Comparison of ENCODE assay signal across 1 cellular context in the genomic region with DNA sequence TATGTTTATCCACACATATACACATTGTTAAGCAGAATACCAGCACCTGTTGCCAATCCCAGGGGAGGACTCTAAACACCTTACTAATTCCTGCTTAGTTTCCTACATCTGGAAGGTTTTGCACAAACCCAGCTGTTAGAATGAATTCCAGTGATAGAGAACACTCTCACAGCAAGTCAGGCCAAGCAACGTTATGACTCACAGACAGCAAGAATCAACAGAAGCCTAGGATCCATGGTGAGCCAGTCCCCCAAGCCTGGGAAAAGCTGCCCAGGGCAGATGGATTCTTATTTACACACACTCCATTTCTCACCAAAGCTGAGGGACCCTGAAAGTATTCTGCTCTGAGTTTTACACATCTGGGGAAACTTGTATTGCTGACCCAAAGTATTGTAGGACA.
TF ChIP-seq lines count a peak whose summit lies in the region.

No MANE protein-coding gene starts in this region.

TF ChIP-seq in WTC11, 78 proteins besides CTCF, POLR2A, EP300 and RAD21 (continued from another document):
- TF ChIP-seq, protein P1, sequence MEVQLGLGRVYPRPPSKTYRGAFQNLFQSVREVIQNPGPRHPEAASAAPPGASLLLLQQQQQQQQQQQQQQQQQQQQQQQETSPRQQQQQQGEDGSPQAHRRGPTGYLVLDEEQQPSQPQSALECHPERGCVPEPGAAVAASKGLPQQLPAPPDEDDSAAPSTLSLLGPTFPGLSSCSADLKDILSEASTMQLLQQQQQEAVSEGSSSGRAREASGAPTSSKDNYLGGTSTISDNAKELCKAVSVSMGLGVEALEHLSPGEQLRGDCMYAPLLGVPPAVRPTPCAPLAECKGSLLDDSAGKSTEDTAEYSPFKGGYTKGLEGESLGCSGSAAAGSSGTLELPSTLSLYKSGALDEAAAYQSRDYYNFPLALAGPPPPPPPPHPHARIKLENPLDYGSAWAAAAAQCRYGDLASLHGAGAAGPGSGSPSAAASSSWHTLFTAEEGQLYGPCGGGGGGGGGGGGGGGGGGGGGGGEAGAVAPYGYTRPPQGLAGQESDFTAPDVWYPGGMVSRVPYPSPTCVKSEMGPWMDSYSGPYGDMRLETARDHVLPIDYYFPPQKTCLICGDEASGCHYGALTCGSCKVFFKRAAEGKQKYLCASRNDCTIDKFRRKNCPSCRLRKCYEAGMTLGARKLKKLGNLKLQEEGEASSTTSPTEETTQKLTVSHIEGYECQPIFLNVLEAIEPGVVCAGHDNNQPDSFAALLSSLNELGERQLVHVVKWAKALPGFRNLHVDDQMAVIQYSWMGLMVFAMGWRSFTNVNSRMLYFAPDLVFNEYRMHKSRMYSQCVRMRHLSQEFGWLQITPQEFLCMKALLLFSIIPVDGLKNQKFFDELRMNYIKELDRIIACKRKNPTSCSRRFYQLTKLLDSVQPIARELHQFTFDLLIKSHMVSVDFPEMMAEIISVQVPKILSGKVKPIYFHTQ (CRISPR knock-in tag; IDR thresholded peaks at IDR 0.05), result no peak
- no peak for TF ChIP-seq NFE2L1 (CRISPR knock-in tag; IDR thresholded peaks at IDR 0.05)
- no peak for TF ChIP-seq TCF7 (CRISPR knock-in tag; IDR thresholded peaks at IDR 0.05; ENCODE audit: low read depth)
- TF ChIP-seq ATF1 (CRISPR knock-in tag; IDR thresholded peaks at IDR 0.05), result no peak
- no peak for TF ChIP-seq CREB1 (CRISPR knock-in tag; IDR thresholded peaks at IDR 0.05)
- no peak for TF ChIP-seq KAT7 (CRISPR knock-in tag; IDR thresholded peaks at IDR 0.05; ENCODE audit: borderline replicate concordance)
- TF ChIP-seq, protein P2, sequence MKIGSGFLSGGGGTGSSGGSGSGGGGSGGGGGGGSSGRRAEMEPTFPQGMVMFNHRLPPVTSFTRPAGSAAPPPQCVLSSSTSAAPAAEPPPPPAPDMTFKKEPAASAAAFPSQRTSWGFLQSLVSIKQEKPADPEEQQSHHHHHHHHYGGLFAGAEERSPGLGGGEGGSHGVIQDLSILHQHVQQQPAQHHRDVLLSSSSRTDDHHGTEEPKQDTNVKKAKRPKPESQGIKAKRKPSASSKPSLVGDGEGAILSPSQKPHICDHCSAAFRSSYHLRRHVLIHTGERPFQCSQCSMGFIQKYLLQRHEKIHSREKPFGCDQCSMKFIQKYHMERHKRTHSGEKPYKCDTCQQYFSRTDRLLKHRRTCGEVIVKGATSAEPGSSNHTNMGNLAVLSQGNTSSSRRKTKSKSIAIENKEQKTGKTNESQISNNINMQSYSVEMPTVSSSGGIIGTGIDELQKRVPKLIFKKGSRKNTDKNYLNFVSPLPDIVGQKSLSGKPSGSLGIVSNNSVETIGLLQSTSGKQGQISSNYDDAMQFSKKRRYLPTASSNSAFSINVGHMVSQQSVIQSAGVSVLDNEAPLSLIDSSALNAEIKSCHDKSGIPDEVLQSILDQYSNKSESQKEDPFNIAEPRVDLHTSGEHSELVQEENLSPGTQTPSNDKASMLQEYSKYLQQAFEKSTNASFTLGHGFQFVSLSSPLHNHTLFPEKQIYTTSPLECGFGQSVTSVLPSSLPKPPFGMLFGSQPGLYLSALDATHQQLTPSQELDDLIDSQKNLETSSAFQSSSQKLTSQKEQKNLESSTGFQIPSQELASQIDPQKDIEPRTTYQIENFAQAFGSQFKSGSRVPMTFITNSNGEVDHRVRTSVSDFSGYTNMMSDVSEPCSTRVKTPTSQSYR (CRISPR knock-in tag; IDR thresholded peaks at IDR 0.05), result no peak
- no peak for TF ChIP-seq FOXJ3 (CRISPR knock-in tag; IDR thresholded peaks at IDR 0.05; ENCODE audit: borderline replicate concordance)
- TF ChIP-seq ETV6 (CRISPR knock-in tag; IDR thresholded peaks at IDR 0.05), result no peak
- no peak for TF ChIP-seq GTF2I (CRISPR knock-in tag; conservative IDR thresholded peaks at IDR 0.05)
- TF ChIP-seq IRF2 (CRISPR knock-in tag; IDR thresholded peaks at IDR 0.05; ENCODE audit: borderline replicate concordance, low read depth), result no peak
